Comparison of ENCODE assay signal across 1 cellular context in the genomic region with DNA sequence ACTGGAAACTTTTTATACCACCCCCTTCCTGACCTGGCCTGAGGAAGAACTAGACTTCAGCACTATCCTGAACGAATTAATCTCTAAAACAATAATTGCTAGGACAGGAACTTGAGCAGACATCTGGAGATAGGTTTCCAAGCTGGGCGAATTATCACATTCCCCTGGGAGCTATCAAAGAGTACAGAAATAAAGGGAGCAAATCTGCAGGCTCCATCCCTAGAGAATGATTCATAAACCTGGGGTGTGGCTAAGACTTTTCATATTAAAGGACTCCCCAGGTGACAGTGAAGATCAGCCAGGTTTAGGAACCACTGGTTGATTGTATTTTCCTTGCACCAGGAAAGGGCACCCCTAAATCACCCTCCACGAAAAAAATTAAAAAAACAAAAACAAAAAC.
TF ChIP-seq lines count a peak whose summit lies in the region.

No MANE protein-coding gene starts in this region.

TF ChIP-seq in SK-N-SH treated with all-trans-retinoic acid at 6 μM for 48 hours, 23 proteins besides CTCF, POLR2A, EP300 and RAD21 (continued from another document):
- TF ChIP-seq, protein P1, sequence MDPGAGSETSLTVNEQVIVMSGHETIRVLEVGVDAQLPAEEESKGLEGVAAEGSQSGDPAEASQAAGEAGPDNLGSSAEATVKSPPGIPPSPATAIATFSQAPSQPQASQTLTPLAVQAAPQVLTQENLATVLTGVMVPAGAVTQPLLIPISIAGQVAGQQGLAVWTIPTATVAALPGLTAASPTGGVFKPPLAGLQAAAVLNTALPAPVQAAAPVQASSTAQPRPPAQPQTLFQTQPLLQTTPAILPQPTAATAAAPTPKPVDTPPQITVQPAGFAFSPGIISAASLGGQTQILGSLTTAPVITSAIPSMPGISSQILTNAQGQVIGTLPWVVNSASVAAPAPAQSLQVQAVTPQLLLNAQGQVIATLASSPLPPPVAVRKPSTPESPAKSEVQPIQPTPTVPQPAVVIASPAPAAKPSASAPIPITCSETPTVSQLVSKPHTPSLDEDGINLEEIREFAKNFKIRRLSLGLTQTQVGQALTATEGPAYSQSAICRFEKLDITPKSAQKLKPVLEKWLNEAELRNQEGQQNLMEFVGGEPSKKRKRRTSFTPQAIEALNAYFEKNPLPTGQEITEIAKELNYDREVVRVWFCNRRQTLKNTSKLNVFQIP (CRISPR knock-in tag; IDR thresholded peaks at IDR 0.05; ENCODE audit: borderline replicate concordance, low read depth): no peak
- TF ChIP-seq, protein P2, sequence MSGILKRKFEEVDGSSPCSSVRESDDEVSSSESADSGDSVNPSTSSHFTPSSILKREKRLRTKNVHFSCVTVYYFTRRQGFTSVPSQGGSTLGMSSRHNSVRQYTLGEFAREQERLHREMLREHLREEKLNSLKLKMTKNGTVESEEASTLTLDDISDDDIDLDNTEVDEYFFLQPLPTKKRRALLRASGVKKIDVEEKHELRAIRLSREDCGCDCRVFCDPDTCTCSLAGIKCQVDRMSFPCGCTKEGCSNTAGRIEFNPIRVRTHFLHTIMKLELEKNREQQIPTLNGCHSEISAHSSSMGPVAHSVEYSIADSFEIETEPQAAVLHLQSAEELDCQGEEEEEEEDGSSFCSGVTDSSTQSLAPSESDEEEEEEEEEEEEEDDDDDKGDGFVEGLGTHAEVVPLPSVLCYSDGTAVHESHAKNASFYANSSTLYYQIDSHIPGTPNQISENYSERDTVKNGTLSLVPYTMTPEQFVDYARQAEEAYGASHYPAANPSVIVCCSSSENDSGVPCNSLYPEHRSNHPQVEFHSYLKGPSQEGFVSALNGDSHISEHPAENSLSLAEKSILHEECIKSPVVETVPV (CRISPR knock-in tag; IDR thresholded peaks at IDR 0.05): no peak
- no peak for TF ChIP-seq CSDC2 (CRISPR knock-in tag; IDR thresholded peaks at IDR 0.05)
